ENCODE assay signal across 17 cellular contexts in genomic region chr17:58322581-58323419, GRCh38. TPM values are rescaled to one million over a fixed set of nuclear protein-coding genes. Genes with fewer than 3 reads are reported as not detected.
A peak's percentile ranks its signal among the peaks of the same experiment; 100 is the strongest.
DNase-seq lines count a peak whose midpoint lies in the region; ATAC-seq and TF ChIP-seq lines count a peak whose summit lies in the region.
"Had no signal": no experiment of that assay in that cellular context is flagged by ENCODE, and none has a peak within 500 bp of the region (broad histone marks: within the 10 kb centered on the region; RNA-seq: fewer than 3 reads in every experiment).

No MANE protein-coding gene starts in this region.

- no peaks in the 10 kb centered on the region for H3K27me3 Mint-ChIP-seq in stimulated activated naive CD8-positive, alpha-beta T cell treated with anti-CD3 and anti-CD28 coated beads, Interleukin-15, amount 100 ng/mL, for 72 hours
- no peaks in the 10 kb centered on the region for H3K27me3 Mint-ChIP-seq in activated T-helper 1 cell treated with anti-CD3 and anti-CD28 coated beads, Interleukin-12 subunit alpha, Interleukin-12 subunit beta, Interleukin-2, Interleukin-4 antibody, amounts not matched to agents 30 ng/mL and 10 ng/mL and 1 ng/mL, durations not matched to agents 14 hours and 24 hours and 36 hours (ENCODE audit: insufficient read depth)
- no peaks in the 10 kb centered on the region for H3K27me3 Mint-ChIP-seq in mesothelial cell of epicardium (ENCODE audit: low read depth)

- H3K4me1 Mint-ChIP-seq in stimulated activated naive CD8-positive, alpha-beta T cell treated with anti-CD3 and anti-CD28 coated beads, Interleukin-15, amount 100 ng/mL, for 72 hours = peaks cover 60% of the 10 kb centered on the region
- H3K4me1 Mint-ChIP-seq in activated T-helper 1 cell treated with anti-CD3 and anti-CD28 coated beads, Interleukin-12 subunit alpha, Interleukin-12 subunit beta, Interleukin-2, Interleukin-4 antibody, amounts not matched to agents 30 ng/mL and 10 ng/mL and 1 ng/mL, durations not matched to agents 14 hours and 24 hours and 36 hours (ENCODE audit: low read depth) = peaks cover 25% of the 10 kb centered on the region
- H3K4me1 Mint-ChIP-seq in mesothelial cell of epicardium = peaks cover 16% of the 10 kb centered on the region

- H3K9me3 Mint-ChIP-seq in stimulated activated naive CD8-positive, alpha-beta T cell treated with anti-CD3 and anti-CD28 coated beads, Interleukin-15, amount 100 ng/mL, for 72 hours = no peaks in the 10 kb centered on the region
- H3K9me3 Mint-ChIP-seq in activated T-helper 1 cell treated with anti-CD3 and anti-CD28 coated beads, Interleukin-12 subunit alpha, Interleukin-12 subunit beta, Interleukin-2, Interleukin-4 antibody, amounts not matched to agents 30 ng/mL and 10 ng/mL and 1 ng/mL, durations not matched to agents 14 hours and 24 hours and 36 hours = no peaks in the 10 kb centered on the region
- H3K9me3 Mint-ChIP-seq in mesothelial cell of epicardium = no peaks in the 10 kb centered on the region

- TF ChIP-seq CTCF in mesothelial cell of epicardium (IDR thresholded peaks at IDR 0.05; ENCODE audit: unreplicated experiment) = no peak

- peak in 1 of 2 donors; percentile 21 for DNase-seq in stimulated activated naive CD8-positive, alpha-beta T cell treated with anti-CD3 and anti-CD28 coated beads, Interleukin-15, amount 100 ng/mL, for 72 hours
- no peak for DNase-seq in stimulated activated naive CD8-positive, alpha-beta T cell treated with anti-CD3 and anti-CD28 coated beads, Interleukin-15, Interleukin-2, amounts not matched to agents 100 U/mL and 50 U/mL, for 24 hours
- no peak for DNase-seq in activated T-helper 1 cell treated with anti-CD3 and anti-CD28 coated beads, Interleukin-12 subunit alpha, Interleukin-12 subunit beta, Interleukin-2, Interleukin-4 antibody, amounts not matched to agents 30 ng/mL and 10 ng/mL and 1 ng/mL, durations not matched to agents 14 hours and 24 hours and 36 hours (ENCODE audit: low spot score)
- DNase-seq in mesothelial cell of epicardium (ENCODE audit: low spot score in 2 of 2, unreplicated experiment in 2 of 2) = no peak
- no peak for DNase-seq in NCI-H2171 (lab: John Stamatoyannopoulos, UW)
- DNase-seq in HPDE6-E6E7 (ENCODE audit: extremely low spot score) = no peak
- no peak for DNase-seq in NCI-H187 treated with DMSO at 0.1 percent for 48 hours (lab: John Stamatoyannopoulos, UW)
- DNase-seq: EL; gastrocnemius medialis; NCI-H1048; NCI-H2029; NCI-H524 treated with DMSO at 0.1 percent for 48 hours; nucleus accumbens; stimulated activated CD4-positive, alpha-beta T cell treated with anti-CD3 and anti-CD28 coated beads, Interleukin-15, amount 100 ng/mL, for 24 hours; thyroid gland had no signal

- H3K27ac Mint-ChIP-seq in stimulated activated naive CD8-positive, alpha-beta T cell treated with anti-CD3 and anti-CD28 coated beads, Interleukin-15, amount 100 ng/mL, for 72 hours = peak overlapping the region; percentile 59 to 97
- peak overlapping the region; percentile 56 for H3K27ac Mint-ChIP-seq in activated T-helper 1 cell treated with anti-CD3 and anti-CD28 coated beads, Interleukin-12 subunit alpha, Interleukin-12 subunit beta, Interleukin-2, Interleukin-4 antibody, amounts not matched to agents 30 ng/mL and 10 ng/mL and 1 ng/mL, durations not matched to agents 14 hours and 24 hours and 36 hours
- H3K27ac Mint-ChIP-seq in mesothelial cell of epicardium = no peak overlapping the region

- ATAC-seq in stimulated activated naive CD8-positive, alpha-beta T cell treated with anti-CD3 and anti-CD28 coated beads, Interleukin-15, amount 100 ng/mL, for 72 hours = no peak
- no peak for ATAC-seq in stimulated activated naive CD8-positive, alpha-beta T cell treated with anti-CD3 and anti-CD28 coated beads, Interleukin-15, Interleukin-2, amounts not matched to agents 100 U/mL and 50 U/mL, for 24 hours
- ATAC-seq: left lobe of liver, right cardiac atrium had no signal

- peak overlapping the region in 1 of 2 donors; percentile 60 for H3K4me3 Mint-ChIP-seq in stimulated activated naive CD8-positive, alpha-beta T cell treated with anti-CD3 and anti-CD28 coated beads, Interleukin-15, amount 100 ng/mL, for 72 hours
- H3K4me3 Mint-ChIP-seq in activated T-helper 1 cell treated with anti-CD3 and anti-CD28 coated beads, Interleukin-12 subunit alpha, Interleukin-12 subunit beta, Interleukin-2, Interleukin-4 antibody, amounts not matched to agents 30 ng/mL and 10 ng/mL and 1 ng/mL, durations not matched to agents 14 hours and 24 hours and 36 hours = no peak overlapping the region
- H3K4me3 Mint-ChIP-seq in mesothelial cell of epicardium = peak overlapping the region; percentile 70

- H3K36me3 Mint-ChIP-seq in activated T-helper 1 cell treated with anti-CD3 and anti-CD28 coated beads, Interleukin-12 subunit alpha, Interleukin-12 subunit beta, Interleukin-2, Interleukin-4 antibody, amounts not matched to agents 30 ng/mL and 10 ng/mL and 1 ng/mL, durations not matched to agents 14 hours and 24 hours and 36 hours (ENCODE audit: low read depth) = peaks cover 30% of the 10 kb centered on the region
- H3K36me3 Mint-ChIP-seq in mesothelial cell of epicardium = peaks cover 5% of the 10 kb centered on the region

- intact Hi-C loops in activated T-helper 1 cell treated with anti-CD3 and anti-CD28 coated beads, Interleukin-12 subunit alpha, Interleukin-12 subunit beta, Interleukin-2, Interleukin-4 antibody, amounts not matched to agents 30 ng/mL and 10 ng/mL and 1 ng/mL, durations not matched to agents 14 hours and 24 hours and 36 hours (cut with micrococcal nuclease) = no loop called here

RNA-seq across cellular contexts. Expression of gene TSPOAP1, which starts 5.8 kb away (rescaled TPM):
- 31.4 and 35.1 TPM in 2 replicates for total RNA-seq in activated T-helper 1 cell treated with anti-CD3 and anti-CD28 coated beads, Interleukin-12 subunit alpha, Interleukin-12 subunit beta, Interleukin-2, Interleukin-4 antibody, amounts not matched to agents 30 ng/mL and 10 ng/mL and 1 ng/mL, durations not matched to agents 14 hours and 24 hours and 36 hours
- total RNA-seq in mesothelial cell of epicardium = 87.2 to 88.8 TPM (median 88.4 TPM) in 3 replicates

RNA-seq across cellular contexts. Expression of gene SUPT4H1, which starts 29.2 kb away (rescaled TPM):
- 138 and 142 TPM in 2 replicates for total RNA-seq in activated T-helper 1 cell treated with anti-CD3 and anti-CD28 coated beads, Interleukin-12 subunit alpha, Interleukin-12 subunit beta, Interleukin-2, Interleukin-4 antibody, amounts not matched to agents 30 ng/mL and 10 ng/mL and 1 ng/mL, durations not matched to agents 14 hours and 24 hours and 36 hours
- 76.8 to 90.7 TPM (median 86.6 TPM) in 3 replicates for total RNA-seq in mesothelial cell of epicardium

RNA-seq across cellular contexts. Expression of gene MPO, which starts 42.1 kb away (rescaled TPM):
- total RNA-seq in activated T-helper 1 cell treated with anti-CD3 and anti-CD28 coated beads, Interleukin-12 subunit alpha, Interleukin-12 subunit beta, Interleukin-2, Interleukin-4 antibody, amounts not matched to agents 30 ng/mL and 10 ng/mL and 1 ng/mL, durations not matched to agents 14 hours and 24 hours and 36 hours = not detected in 2 replicates
- not detected in 3 replicates for total RNA-seq in mesothelial cell of epicardium
